Comparison of ENCODE assay signal across 26 cellular contexts in the genomic region with DNA sequence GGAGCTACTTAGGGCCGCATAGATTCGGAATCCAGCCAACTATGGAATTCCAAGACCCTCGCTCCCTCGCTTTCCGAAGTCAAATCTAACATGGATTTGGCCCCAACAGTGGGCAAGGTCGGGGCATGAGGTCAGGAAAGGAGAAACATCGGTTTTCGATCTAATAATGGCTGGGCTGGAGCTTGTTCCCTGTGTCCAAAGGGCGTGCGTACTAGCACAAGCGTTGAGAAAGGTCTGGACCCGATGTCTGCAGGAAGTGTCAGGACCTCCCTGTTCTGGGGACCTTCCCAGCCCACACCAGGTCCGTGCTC. TPM values are rescaled to one million over a fixed set of nuclear protein-coding genes. Genes with fewer than 3 reads are reported as not detected.
DNase-seq lines count a peak whose midpoint lies in the region; ATAC-seq, FAIRE-seq and TF ChIP-seq lines count a peak whose summit lies in the region.
"Had no signal": no experiment of that assay in that cellular context is flagged by ENCODE, and none has a peak within 500 bp of the region (broad histone marks: within the 10 kb centered on the region; RNA-seq: fewer than 3 reads in every experiment).

No MANE protein-coding gene starts in this region.

- in situ Hi-C loops in HepG2 (cut with HindIII; ENCODE audit: extremely low pct_ligation_motif_present, low pct_unique_long_range_greater_than_20kb): no loop called here

- TF ChIP-seq CTCF in HepG2 (CRISPR knock-in tag; IDR thresholded peaks at IDR 0.05) (no peak), right lobe of liver (IDR thresholded peaks at IDR 0.05) (no peak), Peyer's patch (IDR thresholded peaks at IDR 0.05) (no peak), mesothelial cell of epicardium (IDR thresholded peaks at IDR 0.05; ENCODE audit: unreplicated experiment) (no peak)

- TF ChIP-seq EP300 in HepG2 (IDR thresholded peaks at IDR 0.05; ENCODE audit: low read depth in 2 of 2, low read length in 2 of 2): no peak
- no peak for TF ChIP-seq EP300 in HepG2 (CRISPR knock-in tag; IDR thresholded peaks at IDR 0.05; ENCODE audit: borderline replicate concordance)

- no peak overlapping the region for H3K4me3 Mint-ChIP-seq in mesothelial cell of epicardium
- H3K4me3 Mint-ChIP-seq: activated naive CD4-positive, alpha-beta T cell treated with anti-CD3 and anti-CD28 coated beads, Interleukin-2, amount 10 ng/mL, durations not matched to agents 7 days and 5 days; activated T-cell treated with anti-CD3 and anti-CD28 coated beads, Interleukin-2, amount 50 U/mL, for 24 hours; T-helper 17 cell had no signal

- H3K9me3 Mint-ChIP-seq in mesothelial cell of epicardium: no peaks in the 10 kb centered on the region
- H3K9me3 Mint-ChIP-seq: activated naive CD4-positive, alpha-beta T cell treated with anti-CD3 and anti-CD28 coated beads, Interleukin-2, amount 10 ng/mL, durations not matched to agents 7 days and 5 days; activated T-cell treated with anti-CD3 and anti-CD28 coated beads, Interleukin-2, amount 50 U/mL, for 24 hours had no signal

- H3K9ac ChIP-seq in HepG2 (ENCODE audit: insufficient read depth, low read depth, low read length): no peak overlapping the region
- H3K9ac ChIP-seq: BLaER1 had no signal

- ATAC-seq in HepG2 (peak; percentile 54), right lobe of liver (no peak)
- ATAC-seq: A549, left colon, T-helper 17 cell had no signal

- WGBS in HepG2 (ENCODE audit: low lambda C conversion rate): 51% methylated on average over 10 of the region's 13 CpGs
- 13% methylated on average over 7 of the region's 13 CpGs for WGBS in right lobe of liver (ENCODE audit: insufficient coverage, low coverage, low lambda C conversion rate, missing lambda C conversion rate)

- H2AFZ ChIP-seq in HepG2 (ENCODE audit: low read length) (no peak overlapping the region), neuron (ENCODE audit: low read depth, low read length) (peak overlapping the region; percentile 44)

- H3K27ac Mint-ChIP-seq in mesothelial cell of epicardium: no peak overlapping the region
- H3K27ac Mint-ChIP-seq: activated naive CD4-positive, alpha-beta T cell treated with anti-CD3 and anti-CD28 coated beads, Interleukin-2, amount 10 ng/mL, durations not matched to agents 7 days and 5 days; activated T-cell treated with anti-CD3 and anti-CD28 coated beads, Interleukin-2, amount 50 U/mL, for 24 hours; T-helper 17 cell had no signal

- no peak for TF ChIP-seq RAD21 in HepG2 (CRISPR knock-in tag; IDR thresholded peaks at IDR 0.05)

- H3K27me3 ChIP-seq in HepG2 (ENCODE audit: control insufficient read depth in 1 of 2, insufficient read depth in 2 of 2, low read length in 2 of 2) (peaks cover 9 to 56% of the 10 kb centered on the region in 2 experiments), right lobe of liver (peaks cover 23 to 59% of the 10 kb centered on the region in 2 donors), neuron (ENCODE audit: insufficient read depth, low read length) (peaks cover 66% of the 10 kb centered on the region), Peyer's patch (peaks cover 0 to 44% of the 10 kb centered on the region in 2 donors)
- H3K27me3 ChIP-seq: BLaER1 had no signal

- POLR2A ChIA-PET in HepG2 (lab: Yijun Ruan, JAX): interaction anchor here (1.0 kb wide), 1 partner anchor 17 kb away, joined by 3 read pairs; no protein-coding TSS in a partner anchor

- H3K4me1 ChIP-seq in HepG2 (ENCODE audit: insufficient read depth, low read length) (peaks cover 5% of the 10 kb centered on the region; the same call in 1 of the 2 replicates), right lobe of liver (peaks cover 0 to 12% (median 4%) of the 10 kb centered on the region in 4 donors), neuron (ENCODE audit: insufficient read depth, low read length) (peaks cover 10% of the 10 kb centered on the region), Peyer's patch (peaks cover 0 to 20% (median 0%) of the 10 kb centered on the region in 4 donors)
- H3K4me1 ChIP-seq: A549, BLaER1, SJCRH30 had no signal

- BruUV-seq in HepG2 (replicated peaks; lab: Mats Ljungman, UMichigan): no TSS peak

- peaks cover 11% of the 10 kb centered on the region for H3K4me1 Mint-ChIP-seq in mesothelial cell of epicardium
- H3K4me1 Mint-ChIP-seq: activated naive CD4-positive, alpha-beta T cell treated with anti-CD3 and anti-CD28 coated beads, Interleukin-2, amount 10 ng/mL, durations not matched to agents 7 days and 5 days; T-helper 17 cell had no signal

- intact Hi-C loops in HepG2 (cut with micrococcal nuclease; ENCODE audit: unreplicated experiment): no loop called here
- intact Hi-C loops in right lobe of liver (cut with DNase I): no loop called here

- TF ChIP-seq POLR2A in HepG2 (IDR thresholded peaks at IDR 0.05; ENCODE audit: insufficient read depth in 1 of 2, low read depth in 2 of 2, low read length in 2 of 2) (no peak), right lobe of liver (IDR thresholded peaks at IDR 0.05) (no peak), Peyer's patch (IDR thresholded peaks at IDR 0.05) (no peak)

- no peaks in the 10 kb centered on the region for H3K79me2 ChIP-seq in HepG2 (ENCODE audit: insufficient read depth, low read length)

- no peaks in the 10 kb centered on the region for H4K20me1 ChIP-seq in HepG2 (ENCODE audit: insufficient read depth, low read length)
- H4K20me1 ChIP-seq: BLaER1 had no signal

- peak overlapping the region; percentile 61 for H3K4me2 ChIP-seq in HepG2 (ENCODE audit: low read depth, low read length)
- H3K4me2 ChIP-seq: A549, BLaER1 had no signal

- CTCF ChIA-PET in HepG2 (lab: Yijun Ruan, JAX; ENCODE audit: low intra/inter-chr PET ratio, low total read pairs): no interaction called here

- FAIRE-seq in HepG2 (lab: Jason Lieb, UNC): no peak
- FAIRE-seq: A549 had no signal

- H3K9me3 ChIP-seq in HepG2 (ENCODE audit: low read length) (no peaks in the 10 kb centered on the region), right lobe of liver (no peaks in the 10 kb centered on the region), neuron (ENCODE audit: low read length) (peaks cover 4% of the 10 kb centered on the region), Peyer's patch (peaks cover 0 to 4% (median 0%) of the 10 kb centered on the region in 4 donors)
- H3K9me3 ChIP-seq: A549, ascending aorta, SJCRH30, vagina had no signal

- DNase-seq in HepG2 (ENCODE audit: low spot score) (no peak), right lobe of liver (no peak), NCI-H2029 (lab: John Stamatoyannopoulos, UW) (no peak), Peyer's patch (no peak), mesothelial cell of epicardium (ENCODE audit: low spot score in 2 of 2, unreplicated experiment in 2 of 2) (no peak)
- no peak for DNase-seq in stimulated activated CD4-positive, alpha-beta T cell treated with anti-CD3 and anti-CD28 coated beads, Interleukin-4, amount 100 ng/mL, for 24 hours
- DNase-seq: activated CD4-positive, alpha-beta T cell treated with anti-CD3 and anti-CD28 coated beads, Interleukin-2, amount 50 U/mL, for 48 hours; activated naive CD4-positive, alpha-beta T cell treated with anti-CD3 and anti-CD28 coated beads, Interleukin-2, amount 10 ng/mL, durations not matched to agents 7 days and 5 days; activated T-cell treated with anti-CD3 and anti-CD28 coated beads, Interleukin-2, amount 50 U/mL, for 24 hours; IMR-90; left colon; NCI-H774; SJCRH30; stimulated activated CD4-positive, alpha-beta T cell treated with anti-CD3 and anti-CD28 coated beads, Interleukin-4, amount 100 ng/mL, for 1 hour; T-helper 17 cell had no signal

- peak overlapping the region in 2 of 3 experiments; percentile 47 to 68; a peak in 4 of 6 replicates for H3K4me3 ChIP-seq in HepG2 (replicated peaks in 1 of 3; ENCODE audit: insufficient read depth in 1 of 3, low read depth in 2 of 3, low read length in 3 of 3)
- H3K4me3 ChIP-seq in right lobe of liver: no peak overlapping the region
- H3K4me3 ChIP-seq in iPS-11a (ENCODE audit: low read depth, low read length): peak overlapping the region; percentile 60
- peak overlapping the region; percentile 15 for H3K4me3 ChIP-seq in neuron (ENCODE audit: low read length)
- peak overlapping the region in 1 of 4 donors; percentile 22 for H3K4me3 ChIP-seq in Peyer's patch
- H3K4me3 ChIP-seq: A549, BLaER1, SJCRH30, vagina had no signal

- no peaks in the 10 kb centered on the region for H3K36me3 Mint-ChIP-seq in mesothelial cell of epicardium

- peaks cover 96% of the 10 kb centered on the region for H3K27me3 Mint-ChIP-seq in mesothelial cell of epicardium (ENCODE audit: low read depth)

- H3K36me3 ChIP-seq in HepG2 (replicated peaks in 1 of 2; ENCODE audit: control insufficient read depth in 1 of 2, insufficient read depth in 2 of 2, low read length in 2 of 2) (no peaks in the 10 kb centered on the region), right lobe of liver (no peaks in the 10 kb centered on the region), neuron (ENCODE audit: insufficient read depth, low read length) (no peaks in the 10 kb centered on the region), Peyer's patch (no peaks in the 10 kb centered on the region)
- H3K36me3 ChIP-seq: ascending aorta, BLaER1, SJCRH30, vagina had no signal

- H3K27ac ChIP-seq in HepG2 (ENCODE audit: extremely low read length, insufficient read depth, low read length) (no peak overlapping the region), right lobe of liver (no peak overlapping the region), Peyer's patch (no peak overlapping the region)
- H3K27ac ChIP-seq: A549, ascending aorta, BLaER1, SJCRH30, skin epidermis, vagina, VCaP had no signal

RNA-seq across cellular contexts. Expression of gene FEZF1, which starts 5.0 kb away (rescaled TPM):
- total RNA-seq in HepG2 (2016; rRNA removed; fragmentation: Illumina TruSeq; extraction: Trizol) (not detected in 2 replicates), right lobe of liver (not detected), Peyer's patch (not detected), mesothelial cell of epicardium (not detected in 3 replicates)
- not detected in 2 replicates for total RNA-seq in HepG2 (2016; cell fraction: cytosol; rRNA removed; fragmentation: Illumina TruSeq; extraction: Trizol; ENCODE audit: low read depth)
- total RNA-seq in HepG2 (2016; cell fraction: insoluble cytoplasmic fraction; rRNA removed; fragmentation: Illumina TruSeq; extraction: Trizol): not detected in 2 replicates
- total RNA-seq in HepG2 (2016; cell fraction: membrane; rRNA removed; fragmentation: Illumina TruSeq; extraction: Trizol): not detected in 2 replicates
- total RNA-seq in HepG2 (2016; cell fraction: nucleus; rRNA removed; fragmentation: Illumina TruSeq; extraction: Trizol): not detected in 2 replicates
- polyA plus RNA-seq in HepG2 (2011; rRNA removed): not detected in 2 replicates
- not detected in 2 replicates for polyA plus RNA-seq in HepG2 (2011; cell fraction: cytosol; rRNA removed)
- polyA plus RNA-seq in HepG2 (2011; cell fraction: nucleus; rRNA removed): not detected in 2 replicates
- polyA plus RNA-seq in HepG2 (2012): not detected in 2 replicates
- polyA plus RNA-seq in HepG2 (2016; cell fraction: cytosol; fragmentation: Illumina TruSeq; extraction: Trizol; ENCODE audit: low read depth): not detected in 2 replicates
- polyA plus RNA-seq in HepG2 (2016; cell fraction: insoluble cytoplasmic fraction; fragmentation: Illumina TruSeq; extraction: Trizol; ENCODE audit: low read depth): not detected in 2 replicates
- not detected in 2 replicates for polyA plus RNA-seq in HepG2 (2016; cell fraction: membrane; fragmentation: Illumina TruSeq; extraction: Trizol; ENCODE audit: low read depth)
- polyA plus RNA-seq in HepG2 (2016; cell fraction: nucleus; fragmentation: Illumina TruSeq; extraction: Trizol; ENCODE audit: insufficient read depth, low read depth): not detected in 2 replicates
- not detected in 2 replicates for polyA minus RNA-seq in HepG2 (2011; rRNA and poly(A)+ RNA removed; ENCODE audit: low replicate concordance)
- polyA minus RNA-seq in HepG2 (2011; cell fraction: cytosol; rRNA and poly(A)+ RNA removed): not detected in 2 replicates
- not detected in 2 replicates for polyA minus RNA-seq in HepG2 (2011; cell fraction: nucleus; rRNA and poly(A)+ RNA removed)
- total RNA-seq: ascending aorta, G401, IMR-90, left colon, M059J, osteocyte, SJCRH30, T-helper 17 cell, vagina had no signal
- polyA plus RNA-seq: A549, IMR-90 had no signal

Comparison
In these comparisons a context has a peak if more than half of its experiments do, and no peak if none do; other contexts are left out.
1. H3K4me3 ChIP-seq: peak in HepG2 (2 of 3), iPS-11a (single experiment) and neuron (single experiment); none in right lobe of liver (0 of 3).